13 cellular contexts compared by ENCODE assay signal in the genomic region with DNA sequence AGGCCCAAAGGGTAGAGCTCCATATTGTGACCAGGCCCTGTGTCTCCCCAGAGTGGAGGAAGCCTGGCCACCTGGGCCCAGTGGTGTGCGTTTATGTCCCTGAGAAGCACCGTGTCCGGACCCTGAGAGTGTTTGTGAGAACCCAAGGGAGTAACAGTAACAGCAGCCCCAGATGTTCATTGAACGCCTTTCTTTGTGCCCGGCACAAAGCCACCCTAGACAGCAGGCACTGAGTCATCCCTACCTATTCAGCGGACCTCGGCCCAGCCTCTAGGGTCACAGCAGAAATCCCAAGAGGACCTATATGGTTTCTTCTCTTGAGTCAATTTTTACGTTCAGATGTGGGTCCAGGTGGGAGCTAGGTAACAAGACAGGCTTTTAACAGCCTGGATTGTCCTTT. TPM values are rescaled to one million over a fixed set of nuclear protein-coding genes. Genes with fewer than 3 reads are reported as not detected.
DNase-seq lines count a peak whose midpoint lies in the region; ATAC-seq and TF ChIP-seq lines count a peak whose summit lies in the region.
"Had no signal": no experiment of that assay in that cellular context is flagged by ENCODE, and none has a peak within 500 bp of the region (broad histone marks: within the 10 kb centered on the region; RNA-seq: fewer than 3 reads in every experiment).

No MANE protein-coding gene starts in this region.

- no peaks in the 10 kb centered on the region for H3K27me3 Mint-ChIP-seq in activated naive CD4-positive, alpha-beta T cell treated with anti-CD3 and anti-CD28 coated beads for 36 hours (ENCODE audit: low read depth)
- H3K27me3 Mint-ChIP-seq in activated CD8-positive, alpha-beta T cell treated with anti-CD3 and anti-CD28 coated beads for 36 hours: no peaks in the 10 kb centered on the region
- no peaks in the 10 kb centered on the region for H3K27me3 Mint-ChIP-seq in stimulated activated memory B cell treated with anti-CD40 and anti-IgM and Interleukin-4, amounts not matched to agents 10 μg/mL and 1 μg/mL and 100 μg/mL, for 72 hours

- H3K9me3 ChIP-seq in left lung: no peaks in the 10 kb centered on the region

- H3K27ac Mint-ChIP-seq in activated naive CD4-positive, alpha-beta T cell treated with anti-CD3 and anti-CD28 coated beads for 36 hours: peak overlapping the region; percentile 12
- peak overlapping the region in 1 of 2 donors; percentile 95 for H3K27ac Mint-ChIP-seq in activated naive CD4-positive, alpha-beta T cell treated with anti-CD3 and anti-CD28 coated beads, Interleukin-2, amount 50 U/mL, for 72 hours
- peak overlapping the region; percentile 99 for H3K27ac Mint-ChIP-seq in activated CD8-positive, alpha-beta T cell treated with anti-CD3 and anti-CD28 coated beads for 36 hours
- peak overlapping the region; percentile 95 for H3K27ac Mint-ChIP-seq in stimulated activated memory B cell treated with anti-CD40 and anti-IgM and Interleukin-4, amounts not matched to agents 10 μg/mL and 1 μg/mL and 100 μg/mL, for 72 hours

- no peaks in the 10 kb centered on the region for H3K27me3 ChIP-seq in left lung

- POLR2A ChIA-PET in activated CD8-positive, alpha-beta T cell treated with anti-CD3 and anti-CD28 coated beads for 36 hours (lab: Charles Lee): interaction anchor here (0.6 to 6.0 kb wide), 4 partner anchors 17 to 405 kb away, joined by 3 to 25 read pairs (median 13); a partner anchor contains a TSS

- H3K4me1 Mint-ChIP-seq in activated naive CD4-positive, alpha-beta T cell treated with anti-CD3 and anti-CD28 coated beads for 36 hours (ENCODE audit: low read depth): peaks cover 44% of the 10 kb centered on the region
- H3K4me1 Mint-ChIP-seq in activated CD8-positive, alpha-beta T cell treated with anti-CD3 and anti-CD28 coated beads for 36 hours (ENCODE audit: low read depth): peaks cover 59% of the 10 kb centered on the region
- peaks cover 82% of the 10 kb centered on the region for H3K4me1 Mint-ChIP-seq in stimulated activated memory B cell treated with anti-CD40 and anti-IgM and Interleukin-4, amounts not matched to agents 10 μg/mL and 1 μg/mL and 100 μg/mL, for 72 hours

- H3K9me3 Mint-ChIP-seq in activated naive CD4-positive, alpha-beta T cell treated with anti-CD3 and anti-CD28 coated beads for 36 hours: no peaks in the 10 kb centered on the region
- H3K9me3 Mint-ChIP-seq in activated naive CD4-positive, alpha-beta T cell treated with anti-CD3 and anti-CD28 coated beads, Interleukin-2, amount 50 U/mL, for 72 hours: peaks cover 3 to 4% of the 10 kb centered on the region in 2 donors
- H3K9me3 Mint-ChIP-seq in activated CD8-positive, alpha-beta T cell treated with anti-CD3 and anti-CD28 coated beads for 36 hours: no peaks in the 10 kb centered on the region
- H3K9me3 Mint-ChIP-seq in stimulated activated memory B cell treated with anti-CD40 and anti-IgM and Interleukin-4, amounts not matched to agents 10 μg/mL and 1 μg/mL and 100 μg/mL, for 72 hours: no peaks in the 10 kb centered on the region

- H3K4me3 ChIP-seq in left lung: no peak overlapping the region

- peaks cover 8% of the 10 kb centered on the region for H3K36me3 Mint-ChIP-seq in activated naive CD4-positive, alpha-beta T cell treated with anti-CD3 and anti-CD28 coated beads for 36 hours (ENCODE audit: low read depth)
- H3K36me3 Mint-ChIP-seq in activated naive CD4-positive, alpha-beta T cell treated with anti-CD3 and anti-CD28 coated beads, Interleukin-2, amount 50 U/mL, for 72 hours: peaks cover 11 to 18% of the 10 kb centered on the region in 2 donors
- H3K36me3 Mint-ChIP-seq in activated CD8-positive, alpha-beta T cell treated with anti-CD3 and anti-CD28 coated beads for 36 hours (ENCODE audit: low read depth): peaks cover 25% of the 10 kb centered on the region
- peaks cover 32% of the 10 kb centered on the region for H3K36me3 Mint-ChIP-seq in stimulated activated memory B cell treated with anti-CD40 and anti-IgM and Interleukin-4, amounts not matched to agents 10 μg/mL and 1 μg/mL and 100 μg/mL, for 72 hours

- ATAC-seq in activated naive CD4-positive, alpha-beta T cell treated with anti-CD3 and anti-CD28 coated beads, Interleukin-2, amount 50 U/mL, for 72 hours: no peak
- ATAC-seq in HG03060 (IDR thresholded peaks at IDR 0.05; ENCODE audit: low read depth, unreplicated experiment) (peak; percentile 27), left lung (no peak)
- no peak for ATAC-seq in activated CD8-positive, alpha-beta T cell treated with anti-CD3 and anti-CD28 coated beads for 36 hours
- peak; percentile 73 for ATAC-seq in stimulated activated memory B cell treated with anti-CD40 and anti-IgM and Interleukin-4, amounts not matched to agents 10 μg/mL and 1 μg/mL and 100 μg/mL, for 72 hours

- H3K27ac ChIP-seq in left lung: no peak overlapping the region

- peaks cover 0 to 12% of the 10 kb centered on the region in 2 donors for H3K4me1 ChIP-seq in left lung

- TF ChIP-seq CTCF in activated CD8-positive, alpha-beta T cell treated with anti-CD3 and anti-CD28 coated beads for 36 hours (IDR thresholded peaks at IDR 0.05): no peak
- TF ChIP-seq CTCF in left lung (IDR thresholded peaks at IDR 0.05): no peak

- no peak overlapping the region for H3K4me3 Mint-ChIP-seq in activated naive CD4-positive, alpha-beta T cell treated with anti-CD3 and anti-CD28 coated beads for 36 hours
- no peak overlapping the region for H3K4me3 Mint-ChIP-seq in activated CD8-positive, alpha-beta T cell treated with anti-CD3 and anti-CD28 coated beads for 36 hours
- peak overlapping the region; percentile 58 for H3K4me3 Mint-ChIP-seq in stimulated activated memory B cell treated with anti-CD40 and anti-IgM and Interleukin-4, amounts not matched to agents 10 μg/mL and 1 μg/mL and 100 μg/mL, for 72 hours

- H3K36me3 ChIP-seq in left lung: no peaks in the 10 kb centered on the region

- intact Hi-C loops in activated naive CD4-positive, alpha-beta T cell treated with anti-CD3 and anti-CD28 coated beads for 36 hours (cut with micrococcal nuclease): loop anchor here (5.0 kb wide), 1 partner anchor 93 kb away; no protein-coding TSS in a partner anchor
- intact Hi-C loops in activated CD8-positive, alpha-beta T cell treated with anti-CD3 and anti-CD28 coated beads for 36 hours (cut with micrococcal nuclease): loop anchor here (5.0 kb wide), 1 partner anchor 108 kb away; no protein-coding TSS in a partner anchor
- intact Hi-C loops in left lung (cut with DNase I): no loop called here

- DNase-seq in activated naive CD4-positive, alpha-beta T cell treated with anti-CD3 and anti-CD28 coated beads for 36 hours: no peak
- no peak for DNase-seq in activated naive CD4-positive, alpha-beta T cell treated with anti-CD3 and anti-CD28 coated beads, Interleukin-2, amount 50 U/mL, for 72 hours (ENCODE audit: low spot score in 2 of 2)
- no peak for DNase-seq in activated CD8-positive, alpha-beta T cell treated with anti-CD3 and anti-CD28 coated beads for 36 hours
- no peak for DNase-seq in left lung
- no peak for DNase-seq in NOMO-1 treated with DMSO at 0.1 percent for 48 hours (lab: John Stamatoyannopoulos, UW; ENCODE audit: unreplicated experiment)
- DNase-seq in DMS153 (lab: John Stamatoyannopoulos, UW): no peak
- DNase-seq: ACHN; activated CD8-positive, alpha-beta memory T cell treated with anti-CD3 and anti-CD28 coated beads, Interleukin-2, amount 50 U/mL, for 48 hours; dermis blood vessel endothelial cell; NCI-H146; NCI-H526 had no signal

- CTCF ChIA-PET in activated naive CD4-positive, alpha-beta T cell treated with anti-CD3 and anti-CD28 coated beads for 36 hours (lab: Charles Lee): interaction anchor here (1.0 to 2.4 kb wide), 4 partner anchors 16 to 110 kb away, joined by 3 to 19 read pairs (median 7); a partner anchor contains a TSS
- CTCF ChIA-PET in activated CD8-positive, alpha-beta T cell treated with anti-CD3 and anti-CD28 coated beads for 36 hours (lab: Charles Lee): interaction anchor here (0.7 to 10.1 kb wide), 6 partner anchors 17 to 679 kb away, joined by 3 to 112 read pairs (median 4); a partner anchor contains a TSS

RNA-seq across cellular contexts. Expression of a gene that starts 24.5 kb away (rescaled TPM):
- 10 to 100 TPM; 15.7 to 16.6 TPM for total RNA-seq in activated naive CD4-positive, alpha-beta T cell treated with anti-CD3 and anti-CD28 coated beads for 36 hours
- total RNA-seq in activated naive CD4-positive, alpha-beta T cell treated with anti-CD3 and anti-CD28 coated beads, Interleukin-2, amount 50 U/mL, for 72 hours: 10 to 100 TPM; 12.6 to 19.3 TPM
- total RNA-seq in activated CD8-positive, alpha-beta T cell treated with anti-CD3 and anti-CD28 coated beads for 36 hours: 10 to 100 TPM; 27.3 to 31.7 TPM
- total RNA-seq in left lung: 1 to 10 TPM; 2.9 to 4.6 TPM

Comparison
In these comparisons a context has a peak if more than half of its experiments do, and no peak if none do; other contexts are left out.
1. ATAC-seq: peak in HG03060 (single experiment) and stimulated activated memory B cell treated with anti-CD40 and anti-IgM and Interleukin-4, amounts not matched to agents 10 μg/mL and 1 μg/mL and 100 μg/mL, for 72 hours (single experiment); none in activated naive CD4-positive, alpha-beta T cell treated with anti-CD3 and anti-CD28 coated beads, Interleukin-2, amount 50 U/mL, for 72 hours (0 of 2), activated CD8-positive, alpha-beta T cell treated with anti-CD3 and anti-CD28 coated beads for 36 hours (single experiment) and left lung (single experiment).
2. intact Hi-C loops: an anchor here in activated naive CD4-positive, alpha-beta T cell treated with anti-CD3 and anti-CD28 coated beads for 36 hours (5.0 kb wide) and activated CD8-positive, alpha-beta T cell treated with anti-CD3 and anti-CD28 coated beads for 36 hours (5.0 kb wide); none called in left lung.